Comparison of ENCODE assay signal across 21 cellular contexts in genomic region chr9:121701736-121702261, GRCh38. TPM values are rescaled to one million over a fixed set of nuclear protein-coding genes. Genes with fewer than 3 reads are reported as not detected.
DNase-seq lines count a peak whose midpoint lies in the region; ATAC-seq and TF ChIP-seq lines count a peak whose summit lies in the region.
"Had no signal": no experiment of that assay in that cellular context is flagged by ENCODE, and none has a peak within 500 bp of the region (broad histone marks: within the 10 kb centered on the region; RNA-seq: fewer than 3 reads in every experiment).

No MANE protein-coding gene starts in this region.

- H3K27ac Mint-ChIP-seq in GM23338 = peak overlapping the region; percentile 4
- H3K27ac Mint-ChIP-seq: activated CD4-positive, alpha-beta T cell treated with anti-CD3 and anti-CD28 coated beads for 36 hours; activated T-helper 1 cell treated with anti-CD3 and anti-CD28 coated beads, Interleukin-12 subunit alpha, Interleukin-12 subunit beta, Interleukin-2, Interleukin-4 antibody, amounts not matched to agents 30 ng/mL and 10 ng/mL and 1 ng/mL, durations not matched to agents 14 hours and 24 hours and 36 hours; naive B cell had no signal

- H3F3A ChIP-seq in GM23338 (replicated peaks; ENCODE audit: low read depth) (no peaks in the 10 kb centered on the region; the same call in 1 of the 2 replicates), Loucy (ENCODE audit: low read depth) (no peaks in the 10 kb centered on the region)

- H3K36me3 ChIP-seq in GM23338 (ENCODE audit: insufficient read depth) (no peaks in the 10 kb centered on the region), Loucy (ENCODE audit: insufficient read depth, low read length) (no peaks in the 10 kb centered on the region), esophagus (ENCODE audit: control insufficient read depth in 2 of 2, insufficient read depth in 2 of 2, low read length in 1 of 2) (no peaks in the 10 kb centered on the region), psoas muscle (ENCODE audit: insufficient read depth in 1 of 2, low read depth in 1 of 2) (no peaks in the 10 kb centered on the region)
- H3K36me3 ChIP-seq: Peyer's patch, thyroid gland had no signal

- H3K9me2 ChIP-seq in GM23338 (ENCODE audit: insufficient read depth) (no peaks in the 10 kb centered on the region), Loucy (replicated peaks; ENCODE audit: low read depth, low read length) (no peaks in the 10 kb centered on the region)

- H3K27me3 ChIP-seq in GM23338 (ENCODE audit: insufficient read depth) (no peaks in the 10 kb centered on the region), Loucy (ENCODE audit: insufficient read depth, low read length, poor library complexity, severe bottlenecking) (no peaks in the 10 kb centered on the region), esophagus (ENCODE audit: control insufficient read depth in 1 of 2, insufficient read depth in 2 of 2, low read length in 2 of 2) (no peaks in the 10 kb centered on the region), psoas muscle (ENCODE audit: insufficient read depth in 3 of 3, low read length in 2 of 3) (no peaks in the 10 kb centered on the region)
- H3K27me3 ChIP-seq: Peyer's patch, thyroid gland had no signal

- peaks cover 5% of the 10 kb centered on the region for H3K27me3 Mint-ChIP-seq in GM23338 (ENCODE audit: insufficient read depth, low read depth, poor library complexity)

- no peaks in the 10 kb centered on the region; the same call in 2 of the 3 replicates for H3K9me3 Mint-ChIP-seq in GM23338
- H3K9me3 Mint-ChIP-seq: activated T-helper 1 cell treated with anti-CD3 and anti-CD28 coated beads, Interleukin-12 subunit alpha, Interleukin-12 subunit beta, Interleukin-2, Interleukin-4 antibody, amounts not matched to agents 30 ng/mL and 10 ng/mL and 1 ng/mL, durations not matched to agents 14 hours and 24 hours and 36 hours; CD8-positive, alpha-beta memory T cell; naive B cell had no signal

- H3K4me1 Mint-ChIP-seq in GM23338 = peaks cover 55% of the 10 kb centered on the region
- H3K4me1 Mint-ChIP-seq: activated CD4-positive, alpha-beta T cell treated with anti-CD3 and anti-CD28 coated beads for 36 hours had no signal

- no peak overlapping the region for H3K27ac ChIP-seq in GM23338 (ENCODE audit: low read depth)
- peak overlapping the region; percentile 81 to 94 for H3K27ac ChIP-seq in esophagus (ENCODE audit: low read depth in 2 of 2, low read length in 1 of 2)
- H3K27ac ChIP-seq in psoas muscle = peak overlapping the region; percentile 4

- no peak overlapping the region for H2AFZ ChIP-seq in GM23338
- no peak overlapping the region for H2AFZ ChIP-seq in Loucy (ENCODE audit: low read length)

- intact Hi-C loops in psoas muscle (cut with DNase I) = no loop called here

- H3K4me3 ChIP-seq in GM23338 = no peak overlapping the region
- H3K4me3 ChIP-seq in Loucy (ENCODE audit: low read length, poor library complexity, severe bottlenecking) = peak overlapping the region; percentile 79
- H3K4me3 ChIP-seq in esophagus (ENCODE audit: low read depth in 1 of 2, low read length in 2 of 2) = no peak overlapping the region
- no peak overlapping the region for H3K4me3 ChIP-seq in psoas muscle
- H3K4me3 ChIP-seq: thyroid gland had no signal

- no peak overlapping the region; the same call in 2 of the 3 replicates for H3K4me3 Mint-ChIP-seq in GM23338
- H3K4me3 Mint-ChIP-seq: activated CD4-positive, alpha-beta T cell treated with anti-CD3 and anti-CD28 coated beads for 36 hours; activated T-helper 1 cell treated with anti-CD3 and anti-CD28 coated beads, Interleukin-12 subunit alpha, Interleukin-12 subunit beta, Interleukin-2, Interleukin-4 antibody, amounts not matched to agents 30 ng/mL and 10 ng/mL and 1 ng/mL, durations not matched to agents 14 hours and 24 hours and 36 hours had no signal

- ATAC-seq in GM23338 = no peak
- ATAC-seq in psoas muscle = no peak
- no peak for ATAC-seq in HG02981 (IDR thresholded peaks at IDR 0.05; ENCODE audit: unreplicated experiment)
- ATAC-seq in GM19397 (IDR thresholded peaks at IDR 0.05; ENCODE audit: unreplicated experiment) = no peak
- ATAC-seq: activated CD4-positive, alpha-beta T cell treated with anti-CD3 and anti-CD28 coated beads for 36 hours had no signal

- H3K4me1 ChIP-seq in GM23338 (ENCODE audit: insufficient read depth) (peaks cover 27% of the 10 kb centered on the region), Loucy (ENCODE audit: insufficient read depth, low read length, poor library complexity, severe bottlenecking) (peaks cover 78% of the 10 kb centered on the region), esophagus (ENCODE audit: control insufficient read depth in 2 of 2, insufficient read depth in 2 of 2, low read length in 1 of 2) (peaks cover 6 to 28% of the 10 kb centered on the region in 2 donors), psoas muscle (peaks cover 36% of the 10 kb centered on the region)

- H3K9me3 ChIP-seq in Loucy (ENCODE audit: insufficient read depth, low read depth, low read length) = no peaks in the 10 kb centered on the region
- no peaks in the 10 kb centered on the region for H3K9me3 ChIP-seq in esophagus (ENCODE audit: control insufficient read depth in 2 of 2, insufficient read depth in 1 of 2, low read depth in 1 of 2, low read length in 1 of 2)
- no peaks in the 10 kb centered on the region for H3K9me3 ChIP-seq in psoas muscle
- H3K9me3 ChIP-seq: Peyer's patch, thyroid gland had no signal

- H3K4me2 ChIP-seq in GM23338 (no peak overlapping the region), Loucy (ENCODE audit: low read depth, low read length, poor library complexity, severe bottlenecking) (peak overlapping the region; percentile 94)

- WGBS in esophagus, 2 donors = 73 to 80% methylated on average over 13 of the region's 13 CpGs
- WGBS in psoas muscle, 3 donors = 91 to 95% (median 91%) methylated on average over 13 of the region's 13 CpGs

- peak overlapping the region; percentile 76 for H3K9ac ChIP-seq in Loucy (ENCODE audit: low read depth, low read length, poor library complexity, severe bottlenecking)

- DNase-seq in GM23338 (ENCODE audit: low spot score) (no peak), psoas muscle (no peak), KG1 (lab: John Stamatoyannopoulos, UW) (no peak), pons (ENCODE audit: low spot score) (no peak)
- DNase-seq: activated CD4-positive, alpha-beta T cell treated with anti-CD3 and anti-CD28 coated beads for 36 hours; CD8-positive, alpha-beta memory T cell; DMS79 treated with DMSO at 0.1 percent for 48 hours; hippocampal formation; mesenchymal stem cell; naive B cell; NCI-H1105; NCI-H2081 treated with DMSO at 0.1 percent for 48 hours; Peyer's patch; small intestine; stimulated activated naive CD4-positive, alpha-beta T cell had no signal

- peaks cover 4% of the 10 kb centered on the region; the same call in 1 of the 3 replicates for H3K36me3 Mint-ChIP-seq in GM23338 (ENCODE audit: low read depth)
- H3K36me3 Mint-ChIP-seq: CD8-positive, alpha-beta memory T cell; naive B cell had no signal

- peaks cover 53% of the 10 kb centered on the region for H4K20me1 ChIP-seq in GM23338 (replicated peaks; ENCODE audit: insufficient read depth)
- peaks cover 37% of the 10 kb centered on the region for H4K20me1 ChIP-seq in Loucy (ENCODE audit: insufficient read depth, low read length, poor library complexity, severe bottlenecking)

- no peak for TF ChIP-seq CTCF in GM23338 (conservative IDR thresholded peaks at IDR 0.05; ENCODE audit: low read depth in 2 of 2)
- no peak for TF ChIP-seq CTCF in Loucy (conservative IDR thresholded peaks at IDR 0.05; ENCODE audit: low read length)
- TF ChIP-seq CTCF in psoas muscle (IDR thresholded peaks at IDR 0.05) = no peak

- peaks cover 56% of the 10 kb centered on the region for H3K79me2 ChIP-seq in GM23338 (replicated peaks; ENCODE audit: insufficient read depth)
- peaks cover 61% of the 10 kb centered on the region for H3K79me2 ChIP-seq in Loucy (ENCODE audit: insufficient read depth, low read length)

TF ChIP-seq in GM23338, 12 proteins besides CTCF, POLR2A, EP300 and RAD21 (continues in another document):
- TF ChIP-seq JUNB (IDR thresholded peaks at IDR 0.05; ENCODE audit: unreplicated experiment) (no peak), REST (IDR thresholded peaks at IDR 0.05; ENCODE audit: unreplicated experiment) (no peak), ZNF331 (CRISPR knock-in tag; IDR thresholded peaks at IDR 0.05; ENCODE audit: low read depth) (no peak), POLR2AphosphoS5 (IDR thresholded peaks at IDR 0.05; ENCODE audit: low read depth) (no peak), NANOG (IDR thresholded peaks at IDR 0.05; ENCODE audit: borderline replicate concordance) (no peak)

RNA-seq across cellular contexts. Expression of gene DAB2IP, which starts 50.4 kb away (rescaled TPM):
- 35.1 and 42.8 TPM in 2 replicates for total RNA-seq in GM23338 (2014; rRNA removed; shearing (Covaris generic))
- polyA plus RNA-seq in GM23338 (2016; fragmentation: Nextera tagmentation; extraction: Ambion mirVana) (8.9 and 11.4 TPM in 2 replicates), esophagus (10 to 100 TPM; 16.7 to 26.4 TPM), psoas muscle (10 to 100 TPM; 14.1 to 18.7 (median 14.4) TPM)
- total RNA-seq in psoas muscle = 10 to 100 TPM; 33.4 to 66.2 (median 50.7) TPM
- total RNA-seq: activated T-helper 1 cell treated with anti-CD3 and anti-CD28 coated beads, Interleukin-12 subunit alpha, Interleukin-12 subunit beta, Interleukin-2, Interleukin-4 antibody, amounts not matched to agents 30 ng/mL and 10 ng/mL and 1 ng/mL, durations not matched to agents 14 hours and 24 hours and 36 hours had no signal
